In the genomic region with DNA sequence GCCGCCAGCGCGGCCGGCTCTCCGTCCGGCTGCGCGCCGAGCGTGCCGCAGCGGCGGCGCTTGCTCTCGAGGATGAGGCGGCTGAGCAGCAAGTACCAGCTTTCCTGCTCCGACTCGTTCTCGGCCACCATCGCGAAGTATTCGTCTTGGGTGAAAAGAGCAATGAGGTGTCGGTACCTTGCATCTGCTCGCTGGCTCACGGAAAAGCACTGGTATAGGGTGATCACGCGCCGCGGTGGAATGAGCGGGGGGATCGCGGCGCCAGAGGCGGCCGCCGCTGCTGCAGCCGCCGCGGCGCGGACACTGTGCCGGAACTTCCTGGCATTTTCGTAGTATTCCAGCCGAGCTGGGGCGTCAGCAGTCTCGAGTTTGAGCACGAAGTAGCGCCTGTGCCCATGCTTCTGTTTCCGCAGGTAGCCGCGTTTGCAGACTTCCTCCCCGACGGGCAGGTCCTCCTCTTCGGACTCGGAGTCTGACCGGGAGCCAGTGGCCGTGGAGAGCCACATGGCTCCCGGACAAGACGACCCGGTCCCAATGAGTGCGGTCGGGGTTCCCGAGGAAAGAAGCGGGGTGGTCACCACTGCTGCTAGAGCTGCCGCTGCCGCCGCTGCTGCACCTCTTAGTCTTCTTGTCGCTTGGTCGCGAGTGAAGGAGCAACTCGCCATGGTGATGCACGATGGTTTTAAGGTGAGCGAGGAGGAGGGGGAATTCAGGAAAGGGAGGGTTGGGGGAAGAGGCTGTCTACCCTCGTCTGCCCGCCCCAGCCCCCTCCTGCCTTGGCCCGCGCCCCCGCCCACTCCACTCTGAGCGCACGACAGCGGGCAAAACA, we compare ENCODE assay signal across 10 cellular contexts. TPM values are rescaled to one million over a fixed set of nuclear protein-coding genes. Genes with fewer than 3 reads are reported as not detected.
A peak's percentile ranks its signal among the peaks of the same experiment; 100 is the strongest.
DNase-seq lines count a peak whose midpoint lies in the region; TF ChIP-seq lines count a peak whose summit lies in the region.
"Had no signal": no experiment of that assay in that cellular context is flagged by ENCODE, and none has a peak within 500 bp of the region (broad histone marks: within the 10 kb centered on the region; RNA-seq: fewer than 3 reads in every experiment).

No MANE protein-coding gene starts in this region.

- H3K9me3 Mint-ChIP-seq in progenitor cell of endocrine pancreas (ENCODE audit: low read depth) (no peaks in the 10 kb centered on the region), immature natural killer cell (peaks cover 0 to 12% (median 1%) of the 10 kb centered on the region in 6 donors)
- H3K9me3 Mint-ChIP-seq in activated CD4-positive, alpha-beta memory T cell treated with anti-CD3 and anti-CD28 coated beads, Interleukin-2, amount 10 ng/mL, durations not matched to agents 7 days and 5 days = no peaks in the 10 kb centered on the region
- H3K9me3 Mint-ChIP-seq: stimulated activated naive CD8-positive, alpha-beta T cell treated with anti-CD3 and anti-CD28 coated beads, Interleukin-15, Interleukin-2, amounts not matched to agents 100 ng/mL and 50 ng/mL, for 24 hours had no signal

- H3K4me3 Mint-ChIP-seq in progenitor cell of endocrine pancreas (ENCODE audit: low read depth) = peak overlapping the region; percentile 90
- no peak overlapping the region for H3K4me3 Mint-ChIP-seq in activated CD4-positive, alpha-beta memory T cell treated with anti-CD3 and anti-CD28 coated beads, Interleukin-2, amount 10 ng/mL, durations not matched to agents 7 days and 5 days
- H3K4me3 Mint-ChIP-seq in immature natural killer cell = no peak overlapping the region
- H3K4me3 Mint-ChIP-seq: stimulated activated naive CD8-positive, alpha-beta T cell treated with anti-CD3 and anti-CD28 coated beads, Interleukin-15, Interleukin-2, amounts not matched to agents 100 ng/mL and 50 ng/mL, for 24 hours had no signal

- no peaks in the 10 kb centered on the region for H3K4me1 ChIP-seq in MM.1S (ENCODE audit: low read length)

- H3K27me3 Mint-ChIP-seq in progenitor cell of endocrine pancreas (peaks cover 67% of the 10 kb centered on the region), immature natural killer cell (ENCODE audit: low read depth in 3 of 3) (peaks cover 6 to 13% (median 7%) of the 10 kb centered on the region in 3 donors)
- H3K27me3 Mint-ChIP-seq in activated CD4-positive, alpha-beta memory T cell treated with anti-CD3 and anti-CD28 coated beads, Interleukin-2, amount 10 ng/mL, durations not matched to agents 7 days and 5 days = peaks cover 28% of the 10 kb centered on the region

- H3K36me3 Mint-ChIP-seq in progenitor cell of endocrine pancreas (ENCODE audit: insufficient read depth) (no peaks in the 10 kb centered on the region), immature natural killer cell (no peaks in the 10 kb centered on the region)
- H3K36me3 Mint-ChIP-seq in activated CD4-positive, alpha-beta memory T cell treated with anti-CD3 and anti-CD28 coated beads, Interleukin-2, amount 10 ng/mL, durations not matched to agents 7 days and 5 days (ENCODE audit: low read depth) = no peaks in the 10 kb centered on the region

- H3K27ac Mint-ChIP-seq in progenitor cell of endocrine pancreas (peak overlapping the region; percentile 87), immature natural killer cell (no peak overlapping the region)
- no peak overlapping the region for H3K27ac Mint-ChIP-seq in activated CD4-positive, alpha-beta memory T cell treated with anti-CD3 and anti-CD28 coated beads, Interleukin-2, amount 10 ng/mL, durations not matched to agents 7 days and 5 days
- H3K27ac Mint-ChIP-seq: stimulated activated naive CD8-positive, alpha-beta T cell treated with anti-CD3 and anti-CD28 coated beads, Interleukin-15, Interleukin-2, amounts not matched to agents 100 ng/mL and 50 ng/mL, for 24 hours had no signal

- POLR2A ChIA-PET in activated CD4-positive, alpha-beta memory T cell treated with anti-CD3 and anti-CD28 coated beads, Interleukin-2, amount 10 ng/mL, durations not matched to agents 7 days and 5 days (lab: Charles Lee) = no interaction called here

- H3K4me2 ChIP-seq in MM.1S (ENCODE audit: low read depth, low read length) = peak overlapping the region; percentile 47; the same call in 1 of the 2 replicates

- H3F3A ChIP-seq in MM.1S (ENCODE audit: insufficient read depth, low read length) = no peaks in the 10 kb centered on the region

- TF ChIP-seq CTCF in MM.1S (IDR thresholded peaks at IDR 0.05; ENCODE audit: low read length) (no peak), fibroblast of pulmonary artery (IDR thresholded peaks at IDR 0.05; ENCODE audit: low read length, missing control alignments) (no peak), progenitor cell of endocrine pancreas (IDR thresholded peaks at IDR 0.05; ENCODE audit: unreplicated experiment) (no peak)

- no peaks in the 10 kb centered on the region for H3K9me3 ChIP-seq in MM.1S (replicated peaks; ENCODE audit: insufficient read depth, low read length)

- DNase-seq in EH (ENCODE audit: low read depth) (peak; percentile 9), MM.1S (no peak), fibroblast of pulmonary artery (ENCODE audit: low read depth) (peak; percentile 3), progenitor cell of endocrine pancreas (ENCODE audit: low spot score, unreplicated experiment) (peak; percentile 15), SHP77 treated with DMSO at 0.1 percent for 48 hours (lab: John Stamatoyannopoulos, UW) (no peak), immature natural killer cell (no peak)
- no peak for DNase-seq in activated CD4-positive, alpha-beta memory T cell treated with anti-CD3 and anti-CD28 coated beads, Interleukin-2, amount 10 ng/mL, durations not matched to agents 7 days and 5 days
- DNase-seq in activated effector memory CD4-positive, alpha-beta T cell treated with anti-CD3 and anti-CD28 coated beads, Interleukin-2, amount 50 U/mL, for 16 hours = no peak

- no peaks in the 10 kb centered on the region for H3K36me3 ChIP-seq in MM.1S (replicated peaks; ENCODE audit: insufficient read depth, low read length)

- H3K27ac ChIP-seq in MM.1S (ENCODE audit: low read length) = no peak overlapping the region

- CTCF ChIA-PET in activated CD4-positive, alpha-beta memory T cell treated with anti-CD3 and anti-CD28 coated beads, Interleukin-2, amount 10 ng/mL, durations not matched to agents 7 days and 5 days (lab: Charles Lee) = no interaction called here

- no peak overlapping the region for H3K9ac ChIP-seq in MM.1S (ENCODE audit: low read length)

- H3K4me1 Mint-ChIP-seq in progenitor cell of endocrine pancreas (ENCODE audit: low read depth) (peaks cover 18% of the 10 kb centered on the region), immature natural killer cell (no peaks in the 10 kb centered on the region)
- H3K4me1 Mint-ChIP-seq in activated CD4-positive, alpha-beta memory T cell treated with anti-CD3 and anti-CD28 coated beads, Interleukin-2, amount 10 ng/mL, durations not matched to agents 7 days and 5 days = no peaks in the 10 kb centered on the region

- no peaks in the 10 kb centered on the region for H3K9me2 ChIP-seq in MM.1S (replicated peaks; ENCODE audit: insufficient read depth, low read length)

- H4K20me1 ChIP-seq in MM.1S (ENCODE audit: insufficient read depth, low read length) = no peaks in the 10 kb centered on the region

- H3K4me3 ChIP-seq in MM.1S (ENCODE audit: low read length) (peak overlapping the region; percentile 52), fibroblast of pulmonary artery (replicated peaks; ENCODE audit: low read depth, low read length) (peak overlapping the region; percentile 47)

- no peaks in the 10 kb centered on the region for H3K27me3 ChIP-seq in MM.1S (replicated peaks; ENCODE audit: insufficient read depth, low read length)

- no peaks in the 10 kb centered on the region for H3K79me2 ChIP-seq in MM.1S (ENCODE audit: low read length)

- peak overlapping the region; percentile 61; the same call in 1 of the 2 replicates for H2AFZ ChIP-seq in MM.1S (ENCODE audit: low read length)

RNA-seq across cellular contexts. Expression of a gene that starts 0.5 kb away (rescaled TPM):
- 1.0 and 1.2 TPM in 2 replicates for total RNA-seq in progenitor cell of endocrine pancreas
- total RNA-seq in activated CD4-positive, alpha-beta memory T cell treated with anti-CD3 and anti-CD28 coated beads, Interleukin-2, amount 10 ng/mL, durations not matched to agents 7 days and 5 days = not detected
- polyA plus RNA-seq in immature natural killer cell = not detected
- total RNA-seq: glomerular endothelial cell had no signal

Comparison
In these comparisons a context has a peak if more than half of its experiments do, and no peak if none do; other contexts are left out.
1. DNase-seq: peak in EH (single experiment), fibroblast of pulmonary artery (single experiment) and progenitor cell of endocrine pancreas (single experiment); none in MM.1S (single experiment), SHP77 treated with DMSO at 0.1 percent for 48 hours (single experiment), activated CD4-positive, alpha-beta memory T cell treated with anti-CD3 and anti-CD28 coated beads, Interleukin-2, amount 10 ng/mL, durations not matched to agents 7 days and 5 days (single experiment), activated effector memory CD4-positive, alpha-beta T cell treated with anti-CD3 and anti-CD28 coated beads, Interleukin-2, amount 50 U/mL, for 16 hours (single experiment) and immature natural killer cell (0 of 3).